23 cellular contexts compared by ENCODE assay signal in the genomic region with DNA sequence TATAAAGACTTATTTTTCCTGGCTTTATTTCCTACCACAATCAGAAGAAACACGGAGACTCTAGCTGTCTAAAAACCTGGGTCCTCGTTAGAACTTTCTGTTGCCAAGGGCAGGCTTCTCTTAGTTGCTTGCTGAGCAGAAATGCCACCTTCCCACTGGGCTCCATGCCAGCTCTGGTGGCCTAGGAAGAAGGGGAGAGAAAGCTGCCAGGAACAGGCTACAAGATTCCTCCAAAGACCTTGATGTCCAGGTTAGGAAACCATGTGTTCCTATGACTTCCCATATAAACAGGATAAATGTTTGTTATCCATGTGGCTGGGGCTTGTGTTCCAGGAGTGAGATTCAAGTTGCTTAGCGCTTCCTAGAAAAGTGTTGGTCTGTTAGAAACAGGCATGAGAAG. TPM values are rescaled to one million over a fixed set of nuclear protein-coding genes. Genes with fewer than 3 reads are reported as not detected.
A peak's percentile ranks its signal among the peaks of the same experiment; 100 is the strongest.
DNase-seq lines count a peak whose midpoint lies in the region; ATAC-seq and TF ChIP-seq lines count a peak whose summit lies in the region.
"Had no signal": no experiment of that assay in that cellular context is flagged by ENCODE, and none has a peak within 500 bp of the region (broad histone marks: within the 10 kb centered on the region; RNA-seq: fewer than 3 reads in every experiment).

No MANE protein-coding gene starts in this region.

- H3K27ac ChIP-seq in left ventricle myocardium inferior (replicated peaks) = no peak overlapping the region
- peak overlapping the region; percentile 92 to 93 for H3K27ac ChIP-seq in uterus
- H3K27ac ChIP-seq: brain microvascular endothelial cell, gastrocnemius medialis, KMS-11, right lobe of liver, vagina had no signal

- DNase-seq in left cardiac atrium (peak; percentile 59), left ventricle myocardium inferior (no peak), SHP77 (lab: John Stamatoyannopoulos, UW) (peak; percentile 42 to 59), midbrain (lab: John Stamatoyannopoulos, UW) (peak; percentile 34), uterus (no peak), T-helper 17 cell (no peak)
- DNase-seq: brain microvascular endothelial cell; Caco-2; gastrocnemius medialis; left colon; mucosa of descending colon; NCI-H510A; right lobe of liver; stimulated activated CD4-positive, alpha-beta T cell treated with anti-CD3 and anti-CD28 coated beads, Interleukin-2, amount 100 ng/mL, for 24 hours had no signal

- H3K27me3 ChIP-seq in left ventricle myocardium inferior (ENCODE audit: low read depth) (peaks cover 21% of the 10 kb centered on the region), uterus (no peaks in the 10 kb centered on the region)
- H3K27me3 ChIP-seq: brain microvascular endothelial cell, right lobe of liver, vagina had no signal

- H3K4me3 ChIP-seq in left ventricle myocardium inferior = no peak overlapping the region
- peak overlapping the region in 1 of 2 donors; percentile 3 for H3K4me3 ChIP-seq in uterus
- H3K4me3 ChIP-seq: gastrocnemius medialis, mucosa of descending colon, right lobe of liver, vagina had no signal

- H3K36me3 Mint-ChIP-seq in T-helper 17 cell (ENCODE audit: low read depth) = peaks cover 5% of the 10 kb centered on the region
- H3K36me3 Mint-ChIP-seq: activated naive CD8-positive, alpha-beta T cell had no signal

- H3K36me3 ChIP-seq in left ventricle myocardium inferior = no peaks in the 10 kb centered on the region
- peaks cover 0 to 2% of the 10 kb centered on the region in 2 donors for H3K36me3 ChIP-seq in uterus
- H3K36me3 ChIP-seq: brain microvascular endothelial cell, gastrocnemius medialis, right lobe of liver, vagina had no signal

- H3K27ac Mint-ChIP-seq in T-helper 17 cell = no peak overlapping the region
- H3K27ac Mint-ChIP-seq: activated naive CD8-positive, alpha-beta T cell; activated T-helper 1 cell treated with anti-CD3 and anti-CD28 coated beads, Interleukin-12 subunit alpha, Interleukin-12 subunit beta, Interleukin-2, Interleukin-4 antibody, amounts not matched to agents 30 ng/mL and 10 ng/mL and 1 ng/mL, durations not matched to agents 14 hours and 24 hours and 36 hours; dendritic cell treated with granulocyte-macrophage colony-stimulating factor and Interleukin-4, amounts not matched to agents 40 ng/mL and 50 ng/mL, for 4 days; stimulated activated naive CD8-positive, alpha-beta T cell treated with anti-CD3 and anti-CD28 coated beads, Interleukin-15, Interleukin-2, amounts not matched to agents 100 ng/mL and 50 ng/mL, for 24 hours had no signal

- intact Hi-C loops in left cardiac atrium (cut with DNase I) (no loop called here), left ventricle myocardium inferior (cut with micrococcal nuclease) (no loop called here), uterus (cut with DNase I; ENCODE audit: low total_unique reads) (no loop called here)

- TF ChIP-seq CTCF in left ventricle myocardium inferior (IDR thresholded peaks at IDR 0.05; ENCODE audit: borderline replicate concordance) (no peak), uterus (IDR thresholded peaks at IDR 0.05) (no peak)

- no peaks in the 10 kb centered on the region for H3K4me1 Mint-ChIP-seq in T-helper 17 cell

- no peak for TF ChIP-seq POLR2A in uterus (IDR thresholded peaks at IDR 0.05)

- H3K4me3 Mint-ChIP-seq in T-helper 17 cell = no peak overlapping the region
- H3K4me3 Mint-ChIP-seq: activated naive CD8-positive, alpha-beta T cell; activated T-helper 1 cell treated with anti-CD3 and anti-CD28 coated beads, Interleukin-12 subunit alpha, Interleukin-12 subunit beta, Interleukin-2, Interleukin-4 antibody, amounts not matched to agents 30 ng/mL and 10 ng/mL and 1 ng/mL, durations not matched to agents 14 hours and 24 hours and 36 hours; dendritic cell treated with granulocyte-macrophage colony-stimulating factor and Interleukin-4, amounts not matched to agents 40 ng/mL and 50 ng/mL, for 4 days; stimulated activated naive CD8-positive, alpha-beta T cell treated with anti-CD3 and anti-CD28 coated beads, Interleukin-15, Interleukin-2, amounts not matched to agents 100 ng/mL and 50 ng/mL, for 24 hours had no signal

- H3K27me3 Mint-ChIP-seq in T-helper 17 cell = peaks cover 29% of the 10 kb centered on the region

- ATAC-seq in left cardiac atrium (no peak), T-helper 17 cell (no peak), HG03565 (IDR thresholded peaks at IDR 0.05; ENCODE audit: unreplicated experiment) (no peak), HG03159 (IDR thresholded peaks at IDR 0.05; ENCODE audit: unreplicated experiment) (no peak)
- ATAC-seq: gastrocnemius medialis, left colon, mucosa of descending colon, Right ventricle myocardium inferior had no signal

- H3K4me1 ChIP-seq in left ventricle myocardium inferior (peaks cover 8% of the 10 kb centered on the region), uterus (peaks cover 0 to 22% of the 10 kb centered on the region in 2 donors)
- H3K4me1 ChIP-seq: right lobe of liver, vagina had no signal

- H3K9me3 ChIP-seq in left ventricle myocardium inferior (replicated peaks) (peaks cover 12% of the 10 kb centered on the region), uterus (no peaks in the 10 kb centered on the region), T-helper 17 cell (ENCODE audit: control insufficient read depth, low read length, poor library complexity, severe bottlenecking) (peaks cover 2% of the 10 kb centered on the region)
- H3K9me3 ChIP-seq: mucosa of descending colon, right lobe of liver, vagina had no signal

RNA-seq across cellular contexts. Expression of gene TMEM18, which starts 17.9 kb away (rescaled TPM):
- 10 to 100 TPM; 12.2 to 16.1 TPM for total RNA-seq in left cardiac atrium
- total RNA-seq in left ventricle myocardium inferior = 10.4 TPM
- total RNA-seq in uterus = 10 to 100 TPM; 10.8 to 49.7 (median 34.3) TPM
- total RNA-seq in T-helper 17 cell = 10 to 100 TPM; 29.3 to 34.3 TPM

Comparison
In these comparisons a context has a peak if more than half of its experiments do, and no peak if none do; other contexts are left out.
1. DNase-seq: peak in left cardiac atrium (single experiment), SHP77 (2 of 2) and midbrain (single experiment); none in left ventricle myocardium inferior (single experiment), uterus (0 of 2) and T-helper 17 cell (0 of 3).